Comparison of ENCODE assay signal across 8 cellular contexts in genomic region chr18:23487738-23488625, GRCh38. TPM values are rescaled to one million over a fixed set of nuclear protein-coding genes. Genes with fewer than 3 reads are reported as not detected.
A peak's percentile ranks its signal among the peaks of the same experiment; 100 is the strongest.
DNase-seq lines count a peak whose midpoint lies in the region; ATAC-seq, FAIRE-seq and TF ChIP-seq lines count a peak whose summit lies in the region.

No MANE protein-coding gene starts in this region.

- CTCF ChIA-PET in SK-N-SH (lab: Yijun Ruan, JAX) = interaction anchor here (0.6 to 1.8 kb wide), 5 partner anchors 11 to 509 kb away, joined by 3 to 7 read pairs (median 3); no protein-coding TSS in a partner anchor

- peaks cover 0 to 4% of the 10 kb centered on the region in 2 experiments for H3K36me3 ChIP-seq in SK-N-SH (replicated peaks in 1 of 2; ENCODE audit: control insufficient read depth in 1 of 2, insufficient read depth in 2 of 2, low read length in 1 of 2)

- no peaks in the 10 kb centered on the region for H3K9me2 ChIP-seq in SK-N-SH

- H3K4me1 ChIP-seq in SK-N-SH (ENCODE audit: control insufficient read depth in 1 of 2, insufficient read depth in 2 of 2, low read depth in 1 of 2, low read length in 1 of 2) = peaks cover 0 to 2% of the 10 kb centered on the region in 2 experiments; a peak in 1 of 4 replicates

- H3K4me3 ChIP-seq in SK-N-SH (ENCODE audit: low read depth in 2 of 2, low read length in 1 of 2) = no peak overlapping the region

- TF ChIP-seq EP300 in SK-N-SH (IDR thresholded peaks at IDR 0.05; ENCODE audit: borderline replicate concordance in 1 of 2, low read depth in 1 of 2, low read length in 1 of 2) = no peak

- peaks cover 15% of the 10 kb centered on the region for H3F3A ChIP-seq in SK-N-SH (replicated peaks; ENCODE audit: insufficient read depth)

- no peak overlapping the region for H3K27ac ChIP-seq in SK-N-SH (ENCODE audit: low read depth in 2 of 2, low read length in 1 of 2)

- H3K9ac ChIP-seq in SK-N-SH = no peak overlapping the region

- no peaks in the 10 kb centered on the region for H3K79me2 ChIP-seq in SK-N-SH (ENCODE audit: insufficient read depth)

- in situ Hi-C loops in ACHN (cut with HindIII; ENCODE audit: low pct_ligation_motif_present, low pct_unique_long_range_greater_than_20kb, low sequenced_read_pairs) = no loop called here

- ATAC-seq in SK-N-SH treated with all-trans-retinoic acid at 6 μM for 48 hours = no peak
- peak; percentile 62 for ATAC-seq in HG03097 (IDR thresholded peaks at IDR 0.05; ENCODE audit: low FRiP score, unreplicated experiment)
- peak; percentile 78 to 79 for ATAC-seq in activated CD4-positive, CD25-positive, alpha-beta regulatory T cell treated with anti-CD3 and anti-CD28 coated beads, Interleukin-2, amount 50 U/mL, for 24 hours

- WGBS in SK-N-SH (ENCODE audit: low lambda C conversion rate) = 86% methylated on average over 15 of the region's 15 CpGs

- TF ChIP-seq RAD21 in SK-N-SH (IDR thresholded peaks at IDR 0.05; ENCODE audit: low read length) = no peak

- H2AFZ ChIP-seq in SK-N-SH (ENCODE audit: low read depth) = 0 out of 2 replicates have a peak overlapping the region, but pooled peaks have one; percentile 41

- peaks cover 12% of the 10 kb centered on the region for H3K9me3 ChIP-seq in SK-N-SH

- TF ChIP-seq CTCF in SK-N-SH (IDR thresholded peaks at IDR 0.05) = no peak

- no peak overlapping the region for H3K4me2 ChIP-seq in SK-N-SH

- POLR2A ChIA-PET in SK-N-SH (lab: Yijun Ruan, JAX) = no interaction called here

- FAIRE-seq in endometrium (lab: Jason Lieb, UNC) = peak; percentile 77
- FAIRE-seq in urothelium cell line (lab: Jason Lieb, UNC) = no peak

- no peaks in the 10 kb centered on the region for H3K27me3 ChIP-seq in SK-N-SH (ENCODE audit: insufficient read depth)

- DNase-seq in SK-N-SH (no peak), ACHN (no peak), urothelium cell line (ENCODE audit: low spot score) (no peak)
- DNase-seq in stimulated activated CD4-positive, alpha-beta T cell treated with anti-CD3 and anti-CD28 coated beads, Interleukin-2, amount 100 ng/mL, for 24 hours = peak; percentile 37 to 52

- no peaks in the 10 kb centered on the region for H4K20me1 ChIP-seq in SK-N-SH (ENCODE audit: insufficient read depth)

TF ChIP-seq in SK-N-SH, 30 proteins besides CTCF, POLR2A, EP300 and RAD21 (continues in another document):
- no peak for TF ChIP-seq REST (IDR thresholded peaks at IDR 0.05; ENCODE audit: low read depth, low read length)
- TF ChIP-seq USF2 (IDR thresholded peaks at IDR 0.05; ENCODE audit: borderline replicate concordance, low read depth, low read length) = no peak
- no peak for TF ChIP-seq TAF1 (IDR thresholded peaks at IDR 0.05; ENCODE audit: borderline replicate concordance, low read depth, low read length)
- no peak for TF ChIP-seq FOSL2 (IDR thresholded peaks at IDR 0.05; ENCODE audit: borderline replicate concordance, low read depth)
- TF ChIP-seq TEAD4 (IDR thresholded peaks at IDR 0.05; ENCODE audit: borderline replicate concordance, insufficient read depth) = no peak
- no peak for TF ChIP-seq GATA2 (CRISPR knock-in tag; IDR thresholded peaks at IDR 0.05)

TF ChIP-seq in SK-N-SH treated with all-trans-retinoic acid at 6 μM for 48 hours, 23 proteins besides CTCF, POLR2A, EP300 and RAD21:
- no peak for TF ChIP-seq ZC3H10 (CRISPR knock-in tag; IDR thresholded peaks at IDR 0.05)
- no peak for TF ChIP-seq ARNTL (CRISPR knock-in tag; IDR thresholded peaks at IDR 0.05; ENCODE audit: borderline replicate concordance, low read depth)
- TF ChIP-seq PATZ1 (CRISPR knock-in tag; IDR thresholded peaks at IDR 0.05; ENCODE audit: borderline replicate concordance) = no peak
- TF ChIP-seq POU6F1 (CRISPR knock-in tag; IDR thresholded peaks at IDR 0.05; ENCODE audit: borderline replicate concordance, low read depth) = no peak
- no peak for TF ChIP-seq GLIS3 (CRISPR knock-in tag; IDR thresholded peaks at IDR 0.05)
- no peak for TF ChIP-seq RARB (CRISPR knock-in tag; IDR thresholded peaks at IDR 0.05)
- no peak for TF ChIP-seq SNAI2 (CRISPR knock-in tag; IDR thresholded peaks at IDR 0.05)
- TF ChIP-seq ZNF8 (CRISPR knock-in tag; IDR thresholded peaks at IDR 0.05) = no peak
TF ChIP-seq in SK-N-SH treated with all-trans-retinoic acid at 6 μM for 48 hours: peak in this region for 0.

RNA-seq across cellular contexts. Expression of gene RMC1, which starts 15.3 kb away (rescaled TPM):
- polyA plus RNA-seq in SK-N-SH (2012; rRNA removed) = 22.4 and 26.4 TPM in 2 replicates
- 29.9 and 31.9 TPM in 2 replicates for polyA plus RNA-seq in SK-N-SH (2012; cell fraction: cytosol; rRNA removed)
- polyA plus RNA-seq in SK-N-SH (2012; cell fraction: nucleus; rRNA removed) = 68.5 and 81.5 TPM in 2 replicates

RNA-seq across cellular contexts. Expression of gene RIOK3, which starts 34.9 kb away (rescaled TPM):
- 12.3 and 16.5 TPM in 2 replicates for polyA plus RNA-seq in SK-N-SH (2012; rRNA removed)
- polyA plus RNA-seq in SK-N-SH (2012; cell fraction: cytosol; rRNA removed) = 14.9 and 19.2 TPM in 2 replicates
- polyA plus RNA-seq in SK-N-SH (2012; cell fraction: nucleus; rRNA removed) = 30.1 and 41.4 TPM in 2 replicates

Comparison
In these comparisons a context has a peak if more than half of its experiments do, and no peak if none do; other contexts are left out.
1. DNase-seq: peak in stimulated activated CD4-positive, alpha-beta T cell treated with anti-CD3 and anti-CD28 coated beads, Interleukin-2, amount 100 ng/mL, for 24 hours (2 of 2); none in SK-N-SH (single experiment), ACHN (single experiment) and urothelium cell line (single experiment).